Comparison of ENCODE assay signal across 33 cellular contexts in genomic region chr12:126935435-126935834, GRCh38.
"Had no signal": no experiment of that assay in that cellular context is flagged by ENCODE, and none has a peak within 500 bp of the region (broad histone marks: within the 10 kb centered on the region; RNA-seq: fewer than 3 reads in every experiment).

No MANE protein-coding gene starts in this region.

- H3K4me3 ChIP-seq: MG63, PC-9, SJCRH30, SK-N-MC had no signal

- H3K36me3 ChIP-seq: MG63, SJCRH30 had no signal

- DNase-seq: Kasumi-1, MG63, NCI-H1048, NCI-H1092 treated with DMSO at 0.1 percent for 48 hours, NCI-H1105 treated with DMSO at 0.1 percent for 48 hours, NCI-H1417, NCI-H1436, NCI-H146, NCI-H1694, NCI-H187, NCI-H1930, NCI-H2029 treated with DMSO at 0.1 percent for 48 hours, NCI-H2081 treated with DMSO at 0.1 percent for 48 hours, NCI-H2107, NCI-H2171, NCI-H226, NCI-H446 treated with DMSO at 0.1 percent for 48 hours, NCI-H510A, NCI-H524, NCI-H526, NCI-H69, NCI-H748 treated with DMSO at 0.1 percent for 48 hours, NCI-H82, PC-9, SHP77, SIG-M5, SJCRH30, T-cell had no signal

- FAIRE-seq: RCC 7860 had no signal

- H3K27me3 ChIP-seq: MG63, SJCRH30 had no signal

- H3K9me3 ChIP-seq: MG63, SJCRH30 had no signal

- H3K4me1 ChIP-seq: SJCRH30 had no signal

- ATAC-seq: Panc1, Right ventricle myocardium inferior, SK-N-SH treated with all-trans-retinoic acid at 6 μM for 48 hours, T-cell had no signal

- H2AFZ ChIP-seq: PC-9 had no signal

- H3K27ac ChIP-seq: PC-9, SJCRH30, SK-N-MC had no signal
